1 cellular context compared by ENCODE assay signal in genomic region chr7:47538846-47539311, GRCh38.
TF ChIP-seq lines count a peak whose summit lies in the region.

No MANE protein-coding gene starts in this region.

TF ChIP-seq in HepG2, 621 proteins besides CTCF, POLR2A, EP300 and RAD21 (continued from another document):
- no peak; the same call in 1 of the 2 replicates for TF ChIP-seq ARID3A (IDR thresholded peaks at IDR 0.05; ENCODE audit: low read depth, low read length)
- TF ChIP-seq POGK (CRISPR knock-in tag; conservative IDR thresholded peaks at IDR 0.05): no peak
- TF ChIP-seq CC2D1A (CRISPR knock-in tag; IDR thresholded peaks at IDR 0.05): no peak
- no peak for TF ChIP-seq SIN3B (IDR thresholded peaks at IDR 0.05; ENCODE audit: low read length)
- no peak for TF ChIP-seq SMAD1 (CRISPR knock-in tag; IDR thresholded peaks at IDR 0.05; ENCODE audit: borderline replicate concordance, low read depth)
- no peak for TF ChIP-seq NBN (conservative IDR thresholded peaks at IDR 0.05)
- no peak for TF ChIP-seq ZNF790 (CRISPR knock-in tag; IDR thresholded peaks at IDR 0.05; ENCODE audit: borderline replicate concordance)
- no peak for TF ChIP-seq SPEN (CRISPR knock-in tag; IDR thresholded peaks at IDR 0.05; ENCODE audit: low read depth)
- TF ChIP-seq GMEB2 (CRISPR knock-in tag; IDR thresholded peaks at IDR 0.05; ENCODE audit: low read depth): no peak
- TF ChIP-seq RERE (CRISPR knock-in tag; IDR thresholded peaks at IDR 0.05; ENCODE audit: low read depth): no peak
- no peak for TF ChIP-seq ONECUT2 (CRISPR knock-in tag; IDR thresholded peaks at IDR 0.05)
